Comparison of ENCODE assay signal across 8 cellular contexts in the genomic region with DNA sequence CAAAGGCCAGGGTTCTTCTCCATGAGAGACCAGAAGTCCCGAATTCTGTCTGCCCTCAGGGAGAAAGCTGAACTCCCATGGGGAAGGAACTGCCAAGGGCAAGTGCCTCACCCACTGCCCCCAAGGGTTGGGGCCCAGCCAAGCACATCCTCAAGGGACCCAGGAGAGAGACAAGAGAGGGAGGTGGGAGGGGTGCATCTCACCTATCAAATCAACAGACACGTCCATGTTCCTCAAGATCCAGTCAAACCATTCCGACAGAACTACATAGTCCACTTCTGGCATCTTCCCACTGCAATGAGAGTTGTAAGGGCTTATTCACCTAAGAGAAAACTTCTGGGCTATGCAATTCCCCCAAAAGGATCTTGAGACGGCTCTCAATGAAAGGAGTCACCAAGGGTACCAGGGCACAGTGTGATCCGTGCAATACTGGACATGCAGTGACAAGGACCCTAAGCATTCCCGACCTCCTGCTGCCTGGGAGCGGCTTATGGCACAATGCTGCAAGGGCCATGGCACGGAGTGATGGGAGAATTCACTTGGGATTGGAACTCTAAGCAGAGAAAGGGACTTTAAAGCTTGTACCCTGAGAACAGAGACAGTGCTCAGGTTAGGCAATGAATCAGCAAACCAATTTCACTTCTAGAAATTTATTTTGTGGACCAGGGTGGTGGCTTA. TPM values are rescaled to one million over a fixed set of nuclear protein-coding genes. Genes with fewer than 3 reads are reported as not detected.
DNase-seq lines count a peak whose midpoint lies in the region; ATAC-seq and TF ChIP-seq lines count a peak whose summit lies in the region.

No MANE protein-coding gene starts in this region.

- H3K4me3 ChIP-seq in GM08714 (ENCODE audit: low read length) (peak overlapping the region; percentile 4; the same call in 1 of the 2 replicates), SJCRH30 (no peak overlapping the region), heart left ventricle (peak overlapping the region in 8 of 12 donors; percentile 24 to 50 (median 33))

- WGBS in heart left ventricle, 4 donors = 59 to 74% (median 64%) methylated on average over 8 of the region's 8 CpGs

- H3K36me3 ChIP-seq in SJCRH30 (no peaks in the 10 kb centered on the region), heart left ventricle (peaks cover 0 to 21% (median 5%) of the 10 kb centered on the region in 9 donors)

- DNase-seq in SJCRH30 = no peak
- DNase-seq in heart left ventricle = peak in 1 of 5 donors; percentile 63
- DNase-seq in sciatic nerve (ENCODE audit: low spot score) = peak; percentile 71
- no peak for DNase-seq in T1000 (lab: John Stamatoyannopoulos, UW)
- no peak for DNase-seq in NCI-H2107 treated with DMSO at 0.1 percent for 48 hours (lab: John Stamatoyannopoulos, UW; ENCODE audit: unreplicated experiment)
- no peak for DNase-seq in GM03348 (ENCODE audit: low spot score)
- no peak for DNase-seq in DMS153 treated with DMSO at 0.1 percent for 48 hours (lab: John Stamatoyannopoulos, UW; ENCODE audit: unreplicated experiment)

- no peak for TF ChIP-seq POLR2A in heart left ventricle (IDR thresholded peaks at IDR 0.05)

- ATAC-seq in heart left ventricle (no peak), sciatic nerve (peak; percentile 0)

- TF ChIP-seq CTCF in heart left ventricle (IDR thresholded peaks at IDR 0.05) = no peak

- no peaks in the 10 kb centered on the region for H3K9me3 ChIP-seq in SJCRH30 (replicated peaks)
- H3K9me3 ChIP-seq in heart left ventricle = no peaks in the 10 kb centered on the region

- peak overlapping the region; percentile 84 for H3K27ac ChIP-seq in SJCRH30
- H3K27ac ChIP-seq in heart left ventricle = peak overlapping the region; percentile 89 to 100 (median 97)

- intact Hi-C loops in heart left ventricle (cut with DNase I) = loop anchor here in 5 of 10 donors (1.0 to 5.0 kb wide), 6 partner anchors 31 to 151 kb away; a partner anchor contains a TSS
- intact Hi-C loops in sciatic nerve (cut with DNase I) = no loop called here

- H3K27me3 ChIP-seq in SJCRH30 (no peaks in the 10 kb centered on the region), heart left ventricle (no peaks in the 10 kb centered on the region)

- H3K4me1 ChIP-seq in SJCRH30 (peaks cover 31% of the 10 kb centered on the region), heart left ventricle (peaks cover 18 to 87% (median 64%) of the 10 kb centered on the region in 12 donors)

RNA-seq across cellular contexts. Expression of a gene that starts 32.2 kb away (rescaled TPM):
- 14.8 and 16.0 TPM in 2 replicates for total RNA-seq in SJCRH30 (2014; rRNA removed; shearing (Covaris generic))
- 10 to 100 TPM; 13.9 to 29.4 (median 17.4) TPM for total RNA-seq in heart left ventricle
- polyA plus RNA-seq in heart left ventricle = 10 to 100 TPM in 1 of 2 donors, 1 to 10 TPM in 1; 9.4 to 10.5 TPM
- 44.2 TPM for total RNA-seq in sciatic nerve

RNA-seq across cellular contexts. Expression of a gene that starts 34.7 kb away (rescaled TPM):
- 121 and 127 TPM in 2 replicates for total RNA-seq in SJCRH30 (2014; rRNA removed; shearing (Covaris generic))
- total RNA-seq in heart left ventricle (10 to 100 TPM in 2 of 9 donors, 1 to 10 TPM in 7; 4.1 to 28.9 (median 6.4) TPM), sciatic nerve (36.9 TPM)
- polyA plus RNA-seq in heart left ventricle = 10 to 100 TPM in 1 of 2 donors, 1 to 10 TPM in 1; 4.9 to 18.8 TPM

RNA-seq across cellular contexts. Expression of a gene that starts 48.5 kb away (rescaled TPM):
- 6.6 and 8.2 TPM in 2 replicates for total RNA-seq in SJCRH30 (2014; rRNA removed; shearing (Covaris generic))
- 1 to 10 TPM in 5 of 9 donors, under 1 TPM in 3, not detected in 1; 0.49 to 2.4 (median 1.1) TPM for total RNA-seq in heart left ventricle
- polyA plus RNA-seq in heart left ventricle = under 1 TPM in 1 of 2 donors, not detected in 1; 0.40 TPM
- 6.2 TPM for total RNA-seq in sciatic nerve
